In genomic region chr9:106828082-106828481, GRCh38 we compare ENCODE assay signal across 21 cellular contexts. TPM values are rescaled to one million over a fixed set of nuclear protein-coding genes. Genes with fewer than 3 reads are reported as not detected.
DNase-seq lines count a peak whose midpoint lies in the region; ATAC-seq, FAIRE-seq and TF ChIP-seq lines count a peak whose summit lies in the region.
"Had no signal": no experiment of that assay in that cellular context is flagged by ENCODE, and none has a peak within 500 bp of the region (broad histone marks: within the 10 kb centered on the region; RNA-seq: fewer than 3 reads in every experiment).

No MANE protein-coding gene starts in this region.

- no peak overlapping the region for H2AFZ ChIP-seq in Karpas-422 (ENCODE audit: low read length)

- H3K79me2 ChIP-seq in Karpas-422 (ENCODE audit: low read length) = no peaks in the 10 kb centered on the region

- H3K9me3 ChIP-seq in Karpas-422 (ENCODE audit: low read length) = no peaks in the 10 kb centered on the region
- H3K9me3 ChIP-seq: BE2C had no signal

- no peak for DNase-seq in H54 (ENCODE audit: insufficient read length, low spot score)
- DNase-seq in left colon = no peak
- DNase-seq in renal cortical epithelial cell (ENCODE audit: low read depth) = peak; percentile 28
- DNase-seq in NCI-H2081 treated with DMSO at 0.1 percent for 48 hours (lab: John Stamatoyannopoulos, UW) = no peak
- no peak for DNase-seq in Karpas-422
- DNase-seq: ACHN; BE2C; C1 segment of cervical spinal cord; CD4-positive, CD25-positive, alpha-beta regulatory T cell; CD8-positive, alpha-beta memory T cell; COR-L47; DMS 273 treated with DMSO at 0.1 percent for 48 hours; DMS79; GDM1; GOT3; H9; IMR-90 had no signal

- H3K9ac ChIP-seq in Karpas-422 (ENCODE audit: low read length) = no peak overlapping the region

- no peaks in the 10 kb centered on the region for H4K20me1 ChIP-seq in Karpas-422 (ENCODE audit: insufficient read depth, low read depth, low read length)

- no peaks in the 10 kb centered on the region for H3K4me1 ChIP-seq in Karpas-422 (ENCODE audit: low read length)
- H3K4me1 ChIP-seq: BE2C had no signal

- H3K4me3 ChIP-seq in Karpas-422 (ENCODE audit: low read length) = no peak overlapping the region
- H3K4me3 ChIP-seq: K562 had no signal

- H3K27me3 ChIP-seq in Karpas-422 (ENCODE audit: low read length) = no peaks in the 10 kb centered on the region
- H3K27me3 ChIP-seq: BE2C had no signal

- no peaks in the 10 kb centered on the region for H3K36me3 ChIP-seq in Karpas-422 (ENCODE audit: insufficient read depth, low read length)
- H3K36me3 ChIP-seq: BE2C had no signal

- no peak overlapping the region for H3K4me2 ChIP-seq in Karpas-422 (ENCODE audit: low read depth, low read length, poor library complexity, severe bottlenecking)

- TF ChIP-seq POLR2A in H54 (IDR thresholded peaks at IDR 0.05; ENCODE audit: low read depth, low read length) = no peak

- H3K27ac ChIP-seq in Karpas-422 (ENCODE audit: low read length) = no peak overlapping the region
- H3K27ac ChIP-seq: HL-60 had no signal

- ATAC-seq in left colon (peak; percentile 30), HG03457 (IDR thresholded peaks at IDR 0.05; ENCODE audit: unreplicated experiment) (no peak)
- ATAC-seq: K562 had no signal

- FAIRE-seq in H54 (lab: Jason Lieb, UNC) = peak; percentile 75
- FAIRE-seq: A204.1, K562 had no signal

- intact Hi-C loops in left colon (cut with DNase I, micrococcal nuclease) = no loop called here

- H3K9me2 ChIP-seq in Karpas-422 (replicated peaks; ENCODE audit: insufficient read depth, low read length) = no peaks in the 10 kb centered on the region; the same call in 1 of the 2 replicates

RNA-seq across cellular contexts. Expression of gene ZNF462, which starts 34.9 kb away (rescaled TPM):
- 10 to 100 TPM; 33.4 to 41.6 TPM for total RNA-seq in left colon
- total RNA-seq in renal cortical epithelial cell = 20.7 and 36.1 TPM in 2 replicates
- not detected in 2 replicates for total RNA-seq in Karpas-422 (2014; rRNA removed; shearing (Covaris generic); ENCODE audit: low replicate concordance)

Comparison
In these comparisons a context has a peak if more than half of its experiments do, and no peak if none do; other contexts are left out.
1. RNA of gene ZNF462, which starts 34.9 kb away (total RNA-seq): 33.4 to 41.6 TPM in left colon and 20.7 to 36.1 TPM in renal cortical epithelial cell; not detected in Karpas-422; every median in the first group is over 10 times any median in the second.